In the genomic region with DNA sequence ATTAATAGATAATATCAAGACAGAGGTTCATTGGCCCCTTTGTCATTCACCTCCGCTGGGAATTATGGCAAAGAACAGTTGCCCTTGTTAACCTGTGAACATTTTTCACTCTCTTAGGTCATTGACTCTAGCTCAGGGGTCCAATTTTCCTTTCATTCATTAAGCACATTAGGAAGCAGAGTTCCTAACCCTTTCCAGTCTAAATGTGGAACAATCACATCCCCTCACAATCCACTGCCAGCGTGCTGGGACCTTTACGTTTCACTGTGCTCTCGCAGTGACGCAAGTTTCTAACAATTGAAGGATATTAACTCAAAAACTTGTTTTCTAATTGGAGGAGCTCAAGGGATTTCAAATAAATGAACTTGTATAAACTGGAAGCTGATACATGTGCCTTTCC, we compare ENCODE assay signal across 20 cellular contexts.
DNase-seq lines count a peak whose midpoint lies in the region; ATAC-seq, FAIRE-seq and TF ChIP-seq lines count a peak whose summit lies in the region.
"Had no signal": no experiment of that assay in that cellular context is flagged by ENCODE, and none has a peak within 500 bp of the region (broad histone marks: within the 10 kb centered on the region; RNA-seq: fewer than 3 reads in every experiment).

No MANE protein-coding gene starts in this region.

- no peaks in the 10 kb centered on the region for H3K36me3 Mint-ChIP-seq in activated CD8-positive, alpha-beta memory T cell treated with anti-CD3 and anti-CD28 coated beads, Interleukin-2, amount 10 ng/mL, durations not matched to agents 7 days and 5 days
- H3K36me3 Mint-ChIP-seq: CD8-positive, alpha-beta T cell had no signal

- no peaks in the 10 kb centered on the region for H3K79me2 ChIP-seq in endothelial cell of umbilical vein (ENCODE audit: control insufficient read depth, insufficient read depth, low read length)
- no peaks in the 10 kb centered on the region for H3K79me2 ChIP-seq in smooth muscle cell (ENCODE audit: low read depth)

- CTCF ChIA-PET in endothelial cell of umbilical vein (lab: Charles Lee): interaction anchor here (1.1 to 1.2 kb wide), 2 partner anchors 45 to 332 kb away, joined by 3 read pairs; no protein-coding TSS in a partner anchor
- CTCF ChIA-PET in activated CD8-positive, alpha-beta memory T cell treated with anti-CD3 and anti-CD28 coated beads, Interleukin-2, amount 10 ng/mL, durations not matched to agents 7 days and 5 days (lab: Charles Lee): no interaction called here

- peak; percentile 24 to 60 (median 42) for ATAC-seq in psoas muscle
- no peak for ATAC-seq in activated CD8-positive, alpha-beta memory T cell treated with anti-CD3 and anti-CD28 coated beads, Interleukin-2, amount 10 ng/mL, durations not matched to agents 7 days and 5 days
- ATAC-seq: CD8-positive, alpha-beta T cell had no signal

- H3K27ac ChIP-seq in VCaP: peak overlapping the region; percentile 55
- no peak overlapping the region for H3K27ac ChIP-seq in endothelial cell of umbilical vein (ENCODE audit: insufficient read depth, low read depth, low read length)
- H3K27ac ChIP-seq in psoas muscle: no peak overlapping the region
- no peak overlapping the region for H3K27ac ChIP-seq in smooth muscle cell (ENCODE audit: low read depth)
- H3K27ac ChIP-seq: BLaER1 treated with 17β-estradiol and CSF1 and Interleukin-3, amounts not matched to agents 10 nM and 100 nM had no signal

- H3K9ac ChIP-seq in endothelial cell of umbilical vein (replicated peaks; ENCODE audit: extremely low read depth, insufficient read depth, low read length) (no peak overlapping the region), smooth muscle cell (ENCODE audit: low read depth) (no peak overlapping the region)
- H3K9ac ChIP-seq: BLaER1 treated with 17β-estradiol and CSF1 and Interleukin-3, amounts not matched to agents 10 nM and 100 nM had no signal

- H3K4me2 ChIP-seq in endothelial cell of umbilical vein (ENCODE audit: insufficient read depth, low read length) (no peak overlapping the region), smooth muscle cell (no peak overlapping the region)
- H3K4me2 ChIP-seq: BLaER1 treated with 17β-estradiol and CSF1 and Interleukin-3, amounts not matched to agents 10 nM and 100 nM had no signal

- H3K9me1 ChIP-seq in endothelial cell of umbilical vein (replicated peaks; ENCODE audit: control insufficient read depth, extremely low read depth, insufficient read depth, low read length): no peaks in the 10 kb centered on the region

- H3K27me3 ChIP-seq in endothelial cell of umbilical vein (ENCODE audit: control insufficient read depth in 2 of 2, insufficient read depth in 2 of 2, low read length in 2 of 2) (no peaks in the 10 kb centered on the region), psoas muscle (ENCODE audit: insufficient read depth in 3 of 3, low read length in 2 of 3) (no peaks in the 10 kb centered on the region), smooth muscle cell (ENCODE audit: low read depth) (no peaks in the 10 kb centered on the region)
- H3K27me3 ChIP-seq: BLaER1 treated with 17β-estradiol and CSF1 and Interleukin-3, amounts not matched to agents 10 nM and 100 nM had no signal

- H3K4me3 ChIP-seq in endothelial cell of umbilical vein (replicated peaks in 1 of 3; ENCODE audit: insufficient read depth in 1 of 3, low read depth in 1 of 3, low read length in 3 of 3) (no peak overlapping the region), psoas muscle (no peak overlapping the region), smooth muscle cell (no peak overlapping the region)
- H3K4me3 ChIP-seq: BLaER1 treated with 17β-estradiol and CSF1 and Interleukin-3, amounts not matched to agents 10 nM and 100 nM had no signal

- H3K9me3 ChIP-seq in endothelial cell of umbilical vein (replicated peaks; ENCODE audit: control insufficient read depth, insufficient read depth, low read length) (no peaks in the 10 kb centered on the region), psoas muscle (no peaks in the 10 kb centered on the region), smooth muscle cell (replicated peaks; ENCODE audit: low read depth) (no peaks in the 10 kb centered on the region)

- H3F3A ChIP-seq in smooth muscle cell (ENCODE audit: low read depth): no peaks in the 10 kb centered on the region

- dilution Hi-C loops in endothelial cell of umbilical vein (cut with MboI; ENCODE audit: extremely low pct_ligation_motif_present, low sequenced_read_pairs): no loop called here

- no peak for TF ChIP-seq CTCF in VCaP (conservative IDR thresholded peaks at IDR 0.05)
- TF ChIP-seq CTCF in endothelial cell of umbilical vein (IDR thresholded peaks at IDR 0.05; ENCODE audit: extremely low read depth in 1 of 2, insufficient read depth in 1 of 2, low read depth in 1 of 2, low read length in 2 of 2): no peak
- no peak for TF ChIP-seq CTCF in psoas muscle (IDR thresholded peaks at IDR 0.05)
- TF ChIP-seq CTCF in smooth muscle cell (IDR thresholded peaks at IDR 0.05; ENCODE audit: borderline replicate concordance, insufficient read depth, poor library complexity, severe bottlenecking): no peak

- no peak overlapping the region for H3K4me3 Mint-ChIP-seq in activated CD8-positive, alpha-beta memory T cell treated with anti-CD3 and anti-CD28 coated beads, Interleukin-2, amount 10 ng/mL, durations not matched to agents 7 days and 5 days
- H3K4me3 Mint-ChIP-seq: CD8-positive, alpha-beta T cell; H9 had no signal

- no peak for FAIRE-seq in endothelial cell of umbilical vein (lab: Jason Lieb, UNC)
- FAIRE-seq: RCC 7860 had no signal

- H3K4me1 ChIP-seq in endothelial cell of umbilical vein (ENCODE audit: control insufficient read depth, extremely low read depth, insufficient read depth, low read length): peaks cover 4% of the 10 kb centered on the region
- no peaks in the 10 kb centered on the region for H3K4me1 ChIP-seq in psoas muscle
- H3K4me1 ChIP-seq in smooth muscle cell (ENCODE audit: low read depth): no peaks in the 10 kb centered on the region
- H3K4me1 ChIP-seq: BLaER1 treated with 17β-estradiol and CSF1 and Interleukin-3, amounts not matched to agents 10 nM and 100 nM had no signal

- peak overlapping the region; percentile 65 for H2AFZ ChIP-seq in endothelial cell of umbilical vein (ENCODE audit: low read depth, low read length)
- no peak overlapping the region for H2AFZ ChIP-seq in smooth muscle cell (ENCODE audit: low read depth)

- intact Hi-C loops in endothelial cell of umbilical vein (cut with micrococcal nuclease): loop anchor here (1.0 to 2.0 kb wide), 3 partner anchors 79 to 297 kb away; a partner anchor contains a TSS
- intact Hi-C loops in psoas muscle (cut with DNase I): no loop called here

- peaks cover 5% of the 10 kb centered on the region for H3K9me3 Mint-ChIP-seq in activated CD8-positive, alpha-beta memory T cell treated with anti-CD3 and anti-CD28 coated beads, Interleukin-2, amount 10 ng/mL, durations not matched to agents 7 days and 5 days (ENCODE audit: low read depth)
- H3K9me3 Mint-ChIP-seq: H9 had no signal

- WGBS in psoas muscle, 3 donors: 60 to 62% (median 60%) methylated on average over 5 of the region's 5 CpGs
- WGBS in smooth muscle cell (ENCODE audit: low lambda C conversion rate): 96% methylated on average over 5 of the region's 5 CpGs

- BruUV-seq in endothelial cell of umbilical vein (replicated peaks; lab: Mats Ljungman, UMichigan): no TSS peak

- no peaks in the 10 kb centered on the region for H3K4me1 Mint-ChIP-seq in activated CD8-positive, alpha-beta memory T cell treated with anti-CD3 and anti-CD28 coated beads, Interleukin-2, amount 10 ng/mL, durations not matched to agents 7 days and 5 days
- H3K4me1 Mint-ChIP-seq: H9 had no signal

- H3K27ac Mint-ChIP-seq in activated CD8-positive, alpha-beta memory T cell treated with anti-CD3 and anti-CD28 coated beads, Interleukin-2, amount 10 ng/mL, durations not matched to agents 7 days and 5 days: no peak overlapping the region
- H3K27ac Mint-ChIP-seq: CD8-positive, alpha-beta T cell; H9 had no signal

- H3K27me3 Mint-ChIP-seq in activated CD8-positive, alpha-beta memory T cell treated with anti-CD3 and anti-CD28 coated beads, Interleukin-2, amount 10 ng/mL, durations not matched to agents 7 days and 5 days: no peaks in the 10 kb centered on the region

- no peak for TF ChIP-seq POLR2A in endothelial cell of umbilical vein (IDR thresholded peaks at IDR 0.05; ENCODE audit: low read depth, low read length)

- DNase-seq in endothelial cell of umbilical vein (ENCODE audit: low read depth, low spot score): peak; percentile 92
- DNase-seq in left kidney (ENCODE audit: low read depth, low spot score): peak; percentile 9
- DNase-seq in psoas muscle: no peak
- DNase-seq in GM19238 (ENCODE audit: insufficient read length, low spot score): no peak
- no peak for DNase-seq in smooth muscle cell (lab: John Stamatoyannopoulos, UW; ENCODE audit: unreplicated experiment)
- DNase-seq in activated CD8-positive, alpha-beta memory T cell treated with anti-CD3 and anti-CD28 coated beads, Interleukin-2, amount 10 ng/mL, durations not matched to agents 7 days and 5 days: no peak
- DNase-seq: CD8-positive, alpha-beta T cell; DMS79 treated with DMSO at 0.1 percent for 48 hours; H9; KG1; NCI-H1105 treated with DMSO at 0.1 percent for 48 hours; NCI-H1694 treated with DMSO at 0.1 percent for 48 hours; NCI-H2107; NCI-H510A; NCI-H748 treated with DMSO at 0.1 percent for 48 hours; NK-92 treated with Interleukin-12 subunit alpha and Interleukin-12 subunit beta, amount 100 ng/mL, for 24 hours; SHP77 had no signal

- no peaks in the 10 kb centered on the region for H3K36me3 ChIP-seq in endothelial cell of umbilical vein (ENCODE audit: control insufficient read depth in 2 of 2, extremely low read depth in 1 of 2, insufficient read depth in 2 of 2, low read length in 2 of 2)
- no peaks in the 10 kb centered on the region for H3K36me3 ChIP-seq in psoas muscle (ENCODE audit: insufficient read depth in 1 of 2, low read depth in 1 of 2)
- H3K36me3 ChIP-seq in smooth muscle cell (ENCODE audit: low read depth): no peaks in the 10 kb centered on the region
- H3K36me3 ChIP-seq: BLaER1 treated with 17β-estradiol and CSF1 and Interleukin-3, amounts not matched to agents 10 nM and 100 nM had no signal

- POLR2A ChIA-PET in endothelial cell of umbilical vein (lab: Charles Lee): interaction anchor here (0.6 to 0.7 kb wide), 2 partner anchors 92 to 281 kb away, joined by 3 to 4 read pairs; no protein-coding TSS in a partner anchor

- H4K20me1 ChIP-seq in endothelial cell of umbilical vein (replicated peaks; ENCODE audit: control insufficient read depth, extremely low read depth, insufficient read depth, low read length) (no peaks in the 10 kb centered on the region), smooth muscle cell (ENCODE audit: low read depth) (no peaks in the 10 kb centered on the region)
- H4K20me1 ChIP-seq: BLaER1 treated with 17β-estradiol and CSF1 and Interleukin-3, amounts not matched to agents 10 nM and 100 nM had no signal

TF ChIP-seq in endothelial cell of umbilical vein, 7 proteins besides CTCF, POLR2A, EP300 and RAD21 (continues in another document):
- TF ChIP-seq, protein P1, sequence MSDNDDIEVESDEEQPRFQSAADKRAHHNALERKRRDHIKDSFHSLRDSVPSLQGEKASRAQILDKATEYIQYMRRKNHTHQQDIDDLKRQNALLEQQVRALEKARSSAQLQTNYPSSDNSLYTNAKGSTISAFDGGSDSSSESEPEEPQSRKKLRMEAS (IDR thresholded peaks at IDR 0.05; ENCODE audit: insufficient read depth, insufficient read length): no peak
- TF ChIP-seq EZH2 (IDR thresholded peaks at IDR 0.05; ENCODE audit: borderline replicate concordance, low read depth, low read length, severe bottlenecking): no peak

Comparison
In these comparisons a context has a peak if more than half of its experiments do, and no peak if none do; other contexts are left out.
1. DNase-seq: peak in endothelial cell of umbilical vein (single experiment) and left kidney (single experiment); none in psoas muscle (0 of 2), GM19238 (single experiment), smooth muscle cell (single experiment) and activated CD8-positive, alpha-beta memory T cell treated with anti-CD3 and anti-CD28 coated beads, Interleukin-2, amount 10 ng/mL, durations not matched to agents 7 days and 5 days (single experiment).